Comparison of ENCODE assay signal across 1 cellular context in the genomic region with DNA sequence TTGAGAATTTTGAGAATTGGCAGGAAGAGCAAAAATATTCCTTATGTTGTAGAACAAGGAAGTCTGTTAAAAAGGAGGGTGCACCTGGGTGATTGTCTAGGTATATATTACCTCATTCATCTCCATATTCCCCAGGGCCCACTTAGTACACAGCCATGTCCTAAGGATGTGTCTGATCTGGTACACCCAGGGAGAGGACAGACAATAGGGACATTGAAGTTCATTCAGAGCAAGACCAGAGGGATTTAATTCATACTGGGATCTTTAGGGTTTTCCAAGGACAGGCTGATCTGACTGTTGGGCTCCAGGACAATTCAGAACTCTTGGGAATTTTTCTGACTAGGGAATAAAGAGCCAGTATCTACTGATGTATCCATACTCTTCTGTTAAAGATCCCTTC.
TF ChIP-seq lines count a peak whose summit lies in the region.

No MANE protein-coding gene starts in this region.

TF ChIP-seq in WTC11, 78 proteins besides CTCF, POLR2A, EP300 and RAD21 (continued from another document):
- TF ChIP-seq, protein P1, sequence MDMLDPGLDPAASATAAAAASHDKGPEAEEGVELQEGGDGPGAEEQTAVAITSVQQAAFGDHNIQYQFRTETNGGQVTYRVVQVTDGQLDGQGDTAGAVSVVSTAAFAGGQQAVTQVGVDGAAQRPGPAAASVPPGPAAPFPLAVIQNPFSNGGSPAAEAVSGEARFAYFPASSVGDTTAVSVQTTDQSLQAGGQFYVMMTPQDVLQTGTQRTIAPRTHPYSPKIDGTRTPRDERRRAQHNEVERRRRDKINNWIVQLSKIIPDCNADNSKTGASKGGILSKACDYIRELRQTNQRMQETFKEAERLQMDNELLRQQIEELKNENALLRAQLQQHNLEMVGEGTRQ (CRISPR knock-in tag; IDR thresholded peaks at IDR 0.05): no peak
- TF ChIP-seq FOXK1 (CRISPR knock-in tag; IDR thresholded peaks at IDR 0.05): no peak
